In genomic region chr3:24087469-24087868, GRCh38 we compare ENCODE assay signal across 15 cellular contexts.
DNase-seq lines count a peak whose midpoint lies in the region; ATAC-seq, FAIRE-seq and TF ChIP-seq lines count a peak whose summit lies in the region.
"Had no signal": no experiment of that assay in that cellular context is flagged by ENCODE, and none has a peak within 500 bp of the region (broad histone marks: within the 10 kb centered on the region; RNA-seq: fewer than 3 reads in every experiment).

No MANE protein-coding gene starts in this region.

- no peak for TF ChIP-seq POLR2A in K562 (conservative IDR thresholded peaks at IDR 0.05)

- no peaks in the 10 kb centered on the region for H3K27me3 Mint-ChIP-seq in osteocyte (ENCODE audit: unreplicated experiment)

- no peaks in the 10 kb centered on the region for H4K20me1 ChIP-seq in K562 (replicated peaks; ENCODE audit: control insufficient read depth, insufficient read depth, low read length)
- H4K20me1 ChIP-seq: BLaER1 treated with 17β-estradiol and CSF1 and Interleukin-3, amounts not matched to agents 10 nM and 100 nM had no signal

- H3K9ac ChIP-seq in HUES48 (ENCODE audit: low read depth, low read length) (no peak overlapping the region), K562 (ENCODE audit: insufficient read depth in 1 of 2, low read depth in 2 of 2, low read length in 2 of 2) (no peak overlapping the region)
- H3K9ac ChIP-seq: BLaER1 treated with 17β-estradiol and CSF1 and Interleukin-3, amounts not matched to agents 10 nM and 100 nM had no signal

- H3K27ac Mint-ChIP-seq in osteocyte (ENCODE audit: unreplicated experiment), result peak overlapping the region; percentile 9
- H3K27ac Mint-ChIP-seq: B cell; CD8-positive, alpha-beta T cell; GM23338 had no signal

- no peak for TF ChIP-seq RAD21 in K562 (CRISPR knock-in tag; conservative IDR thresholded peaks at IDR 0.05 in 1 of 2, IDR thresholded peaks at IDR 0.05 in 1 of 2)

- H3K4me1 ChIP-seq in HUES48 (ENCODE audit: control insufficient read depth, insufficient read depth, low read length) (peaks cover 3% of the 10 kb centered on the region; the same call in 1 of the 2 replicates), K562 (replicated peaks in 1 of 2; ENCODE audit: control insufficient read depth in 2 of 2, insufficient read depth in 2 of 2, low read length in 2 of 2) (no peaks in the 10 kb centered on the region)
- H3K4me1 ChIP-seq: BLaER1 treated with 17β-estradiol and CSF1 and Interleukin-3, amounts not matched to agents 10 nM and 100 nM had no signal

- H3K36me3 Mint-ChIP-seq in osteocyte (ENCODE audit: unreplicated experiment), result peaks cover 2% of the 10 kb centered on the region
- H3K36me3 Mint-ChIP-seq: CD8-positive, alpha-beta T cell had no signal

- H3K36me3 ChIP-seq in HUES48 (ENCODE audit: control insufficient read depth, insufficient read depth, low read length) (no peaks in the 10 kb centered on the region), K562 (ENCODE audit: control insufficient read depth, insufficient read depth, low read length) (no peaks in the 10 kb centered on the region)
- H3K36me3 ChIP-seq: BLaER1 treated with 17β-estradiol and CSF1 and Interleukin-3, amounts not matched to agents 10 nM and 100 nM had no signal

- H2AFZ ChIP-seq in K562 (ENCODE audit: low read depth, low read length), result no peak overlapping the region

- ATAC-seq in K562 (no peak), HG02885 (IDR thresholded peaks at IDR 0.05; ENCODE audit: poor library complexity, unreplicated experiment) (no peak)
- ATAC-seq: CD8-positive, alpha-beta T cell; GM23338 had no signal

- TF ChIP-seq EP300 in K562 (IDR thresholded peaks at IDR 0.05; ENCODE audit: low read length), result no peak

- H3K27ac ChIP-seq in HUES48 (ENCODE audit: low read depth, low read length) (peak overlapping the region; percentile 10), K562 (ENCODE audit: extremely low read depth, low read depth, low read length) (no peak overlapping the region)
- H3K27ac ChIP-seq: BLaER1 treated with 17β-estradiol and CSF1 and Interleukin-3, amounts not matched to agents 10 nM and 100 nM had no signal

- DNase-seq in K562 (ENCODE audit: extremely low read depth in 1 of 4, low spot score in 3 of 4) (no peak), osteocyte (ENCODE audit: extremely low spot score, unreplicated experiment) (no peak), NCI-H82 (lab: John Stamatoyannopoulos, UW) (no peak), dedifferentiated amniotic fluid mesenchymal stem cell (ENCODE audit: extremely low spot score) (no peak)
- DNase-seq in effector CD4-positive, alpha-beta T cell, result no peak
- DNase-seq: Calu3; CD8-positive, alpha-beta T cell; GF-D8; HCEC 1CT had no signal

- H3K9me3 Mint-ChIP-seq in osteocyte (ENCODE audit: unreplicated experiment), result peaks cover 6% of the 10 kb centered on the region

- in situ Hi-C loops in K562 (cut with MboI), result no loop called here

- H3K9me1 ChIP-seq in K562 (ENCODE audit: control insufficient read depth, insufficient read depth, low read length), result no peaks in the 10 kb centered on the region

- intact Hi-C loops in K562 (cut with micrococcal nuclease), result loop anchor here (5.0 kb wide), 1 partner anchor 150 kb away; no protein-coding TSS in a partner anchor

- FAIRE-seq in K562 (lab: Jason Lieb, UNC), result no peak
- FAIRE-seq: H54 had no signal

- POLR2A ChIA-PET in K562 (lab: Yijun Ruan, JAX), result interaction anchor here (1.4 to 2.0 kb wide), 2 partner anchors 11 to 14 kb away, joined by 3 to 5 read pairs; no protein-coding TSS in a partner anchor

- no peak overlapping the region for H3K4me3 ChIP-seq in HUES48 (ENCODE audit: low read depth, low read length)
- H3K4me3 ChIP-seq in K562, result no peak overlapping the region
- H3K4me3 ChIP-seq: BLaER1 treated with 17β-estradiol and CSF1 and Interleukin-3, amounts not matched to agents 10 nM and 100 nM; GM23338 had no signal

- H3K4me1 Mint-ChIP-seq in osteocyte (ENCODE audit: unreplicated experiment), result peaks cover 20% of the 10 kb centered on the region
- H3K4me1 Mint-ChIP-seq: B cell, GM23338 had no signal

- CTCF ChIA-PET in K562 (lab: Yijun Ruan, JAX; ENCODE audit: low intra/inter-chr PET ratio), result no interaction called here

- TF ChIP-seq CTCF in K562 (IDR thresholded peaks at IDR 0.05 in 2 of 3, conservative IDR thresholded peaks at IDR 0.05 in 1 of 3; ENCODE audit: insufficient read depth in 2 of 3, low read depth in 1 of 3, low read length in 3 of 3) (no peak), osteocyte (IDR thresholded peaks at IDR 0.05) (no peak)

- no peak overlapping the region for H3K4me2 ChIP-seq in K562 (ENCODE audit: insufficient read depth, low read length)
- H3K4me2 ChIP-seq: BLaER1 treated with 17β-estradiol and CSF1 and Interleukin-3, amounts not matched to agents 10 nM and 100 nM; GM23338 had no signal

- H3K4me3 Mint-ChIP-seq in osteocyte (ENCODE audit: unreplicated experiment), result no peak overlapping the region
- H3K4me3 Mint-ChIP-seq: B cell; CD8-positive, alpha-beta T cell; GM23338 had no signal

- no peaks in the 10 kb centered on the region for H3K79me2 ChIP-seq in K562 (ENCODE audit: control insufficient read depth, insufficient read depth, low read length)

- H3K27me3 ChIP-seq in HUES48 (ENCODE audit: control insufficient read depth, insufficient read depth, low read length) (no peaks in the 10 kb centered on the region), K562 (ENCODE audit: control insufficient read depth in 2 of 2, insufficient read depth in 2 of 2, low read length in 2 of 2) (peaks cover 8 to 11% of the 10 kb centered on the region in 2 experiments)
- H3K27me3 ChIP-seq: BLaER1 treated with 17β-estradiol and CSF1 and Interleukin-3, amounts not matched to agents 10 nM and 100 nM had no signal

- 1% methylated on average over 3 of the region's 3 CpGs for WGBS in K562 (ENCODE audit: insufficient coverage, low coverage, missing lambda C conversion rate)

- H3K9me3 ChIP-seq in HUES48 (ENCODE audit: control insufficient read depth, insufficient read depth, low read length) (no peaks in the 10 kb centered on the region), K562 (replicated peaks; ENCODE audit: control insufficient read depth, insufficient read depth, low read depth, low read length) (no peaks in the 10 kb centered on the region)
- H3K9me3 ChIP-seq: BLaER1 treated with 17β-estradiol and CSF1 and Interleukin-3, amounts not matched to agents 10 nM and 100 nM had no signal

- BruUV-seq in K562 (replicated peaks; lab: Mats Ljungman, UMichigan), result no TSS peak

TF ChIP-seq in K562, 482 proteins besides CTCF, POLR2A, EP300 and RAD21 (continues in another document):
- 0 out of 4 replicates have a peak, but pooled peaks of 1 of the 2 experiments have one; percentile 25 for TF ChIP-seq KDM1A (IDR thresholded peaks at IDR 0.05)
- TF ChIP-seq NFATC3 (IDR thresholded peaks at IDR 0.05), result no peak
- peak; percentile 67 for TF ChIP-seq RBM25 (IDR thresholded peaks at IDR 0.05; ENCODE audit: low read depth, low read length, severe bottlenecking)
- no peak for TF ChIP-seq NCOA2 (IDR thresholded peaks at IDR 0.05; ENCODE audit: partially characterized antibody in 2 of 2)
- TF ChIP-seq, protein P1, sequence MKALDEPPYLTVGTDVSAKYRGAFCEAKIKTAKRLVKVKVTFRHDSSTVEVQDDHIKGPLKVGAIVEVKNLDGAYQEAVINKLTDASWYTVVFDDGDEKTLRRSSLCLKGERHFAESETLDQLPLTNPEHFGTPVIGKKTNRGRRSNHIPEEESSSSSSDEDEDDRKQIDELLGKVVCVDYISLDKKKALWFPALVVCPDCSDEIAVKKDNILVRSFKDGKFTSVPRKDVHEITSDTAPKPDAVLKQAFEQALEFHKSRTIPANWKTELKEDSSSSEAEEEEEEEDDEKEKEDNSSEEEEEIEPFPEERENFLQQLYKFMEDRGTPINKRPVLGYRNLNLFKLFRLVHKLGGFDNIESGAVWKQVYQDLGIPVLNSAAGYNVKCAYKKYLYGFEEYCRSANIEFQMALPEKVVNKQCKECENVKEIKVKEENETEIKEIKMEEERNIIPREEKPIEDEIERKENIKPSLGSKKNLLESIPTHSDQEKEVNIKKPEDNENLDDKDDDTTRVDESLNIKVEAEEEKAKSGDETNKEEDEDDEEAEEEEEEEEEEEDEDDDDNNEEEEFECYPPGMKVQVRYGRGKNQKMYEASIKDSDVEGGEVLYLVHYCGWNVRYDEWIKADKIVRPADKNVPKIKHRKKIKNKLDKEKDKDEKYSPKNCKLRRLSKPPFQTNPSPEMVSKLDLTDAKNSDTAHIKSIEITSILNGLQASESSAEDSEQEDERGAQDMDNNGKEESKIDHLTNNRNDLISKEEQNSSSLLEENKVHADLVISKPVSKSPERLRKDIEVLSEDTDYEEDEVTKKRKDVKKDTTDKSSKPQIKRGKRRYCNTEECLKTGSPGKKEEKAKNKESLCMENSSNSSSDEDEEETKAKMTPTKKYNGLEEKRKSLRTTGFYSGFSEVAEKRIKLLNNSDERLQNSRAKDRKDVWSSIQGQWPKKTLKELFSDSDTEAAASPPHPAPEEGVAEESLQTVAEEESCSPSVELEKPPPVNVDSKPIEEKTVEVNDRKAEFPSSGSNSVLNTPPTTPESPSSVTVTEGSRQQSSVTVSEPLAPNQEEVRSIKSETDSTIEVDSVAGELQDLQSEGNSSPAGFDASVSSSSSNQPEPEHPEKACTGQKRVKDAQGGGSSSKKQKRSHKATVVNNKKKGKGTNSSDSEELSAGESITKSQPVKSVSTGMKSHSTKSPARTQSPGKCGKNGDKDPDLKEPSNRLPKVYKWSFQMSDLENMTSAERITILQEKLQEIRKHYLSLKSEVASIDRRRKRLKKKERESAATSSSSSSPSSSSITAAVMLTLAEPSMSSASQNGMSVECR (CRISPR knock-in tag; IDR thresholded peaks at IDR 0.05), result no peak
